Comparison of ENCODE assay signal across 11 cellular contexts in genomic region chr6:155628315-155628714, GRCh38.
DNase-seq lines count a peak whose midpoint lies in the region; ATAC-seq, FAIRE-seq and TF ChIP-seq lines count a peak whose summit lies in the region.
"Had no signal": no experiment of that assay in that cellular context is flagged by ENCODE, and none has a peak within 500 bp of the region (broad histone marks: within the 10 kb centered on the region; RNA-seq: fewer than 3 reads in every experiment).

No MANE protein-coding gene starts in this region.

- no peaks in the 10 kb centered on the region for H4K20me1 ChIP-seq in GM12878 (ENCODE audit: control insufficient read depth, insufficient read depth)

- no peak for TF ChIP-seq RAD21 in GM12878 (IDR thresholded peaks at IDR 0.05; ENCODE audit: insufficient read depth, low read depth, low read length)

- no peak for FAIRE-seq in GM12878 (lab: Jason Lieb, UNC)
- FAIRE-seq: endothelial cell of umbilical vein had no signal

- intact Hi-C loops in GM12878 (cut with micrococcal nuclease; ENCODE audit: unreplicated experiment) = no loop called here
- intact Hi-C loops in left cardiac atrium (cut with DNase I) = no loop called here

- WGBS in GM12878 (ENCODE audit: insufficient coverage, insufficient replicate concordance, low lambda C conversion rate, missing lambda C conversion rate) = 7% methylated on average over 7 of the region's 7 CpGs

- no peaks in the 10 kb centered on the region for H3K27me3 ChIP-seq in GM12878 (replicated peaks in 1 of 2; ENCODE audit: control insufficient read depth in 2 of 2, insufficient read depth in 2 of 2, low read length in 1 of 2)

- H3K27ac ChIP-seq in GM12878 (ENCODE audit: control insufficient read depth, insufficient read depth) = no peak overlapping the region
- H3K27ac ChIP-seq in substantia nigra (ENCODE audit: low read depth, low read length, poor library complexity, severe bottlenecking) = no peak overlapping the region

- no peak overlapping the region for H3K4me2 ChIP-seq in GM12878 (ENCODE audit: control insufficient read depth, insufficient read depth)

- H3K36me3 ChIP-seq in GM12878 (ENCODE audit: control insufficient read depth in 2 of 2, insufficient read depth in 2 of 2, low read length in 1 of 2) = no peaks in the 10 kb centered on the region

- DNase-seq in GM12865 (ENCODE audit: low read depth) = peak; percentile 40
- DNase-seq in GM12878 (ENCODE audit: low read depth, low spot score) = peak; percentile 8
- no peak for DNase-seq in left cardiac atrium
- DNase-seq in GF-D8 (lab: John Stamatoyannopoulos, UW) = no peak
- no peak for DNase-seq in substantia nigra (lab: John Stamatoyannopoulos, UW)
- DNase-seq: activated naive CD8-positive, alpha-beta T cell treated with anti-CD3 and anti-CD28 coated beads, Interleukin-2, amount 10 ng/mL, durations not matched to agents 7 days and 5 days; CD4-positive, alpha-beta T cell had no signal

- ATAC-seq in GM19455 (IDR thresholded peaks at IDR 0.05; ENCODE audit: unreplicated experiment) = peak; percentile 70
- peak; percentile 82 for ATAC-seq in HG03175 (IDR thresholded peaks at IDR 0.05; ENCODE audit: unreplicated experiment)
- ATAC-seq in GM12878 = peak; percentile 90
- ATAC-seq in left cardiac atrium = no peak
- no peak for ATAC-seq in GM19324 (IDR thresholded peaks at IDR 0.05; ENCODE audit: low FRiP score, unreplicated experiment)

- TF ChIP-seq CTCF in GM12865 (IDR thresholded peaks at IDR 0.05; ENCODE audit: insufficient read depth, low read depth, low read length, missing control alignments) = no peak
- no peak for TF ChIP-seq CTCF in GM12878 (IDR thresholded peaks at IDR 0.05 in 2 of 3, conservative IDR thresholded peaks at IDR 0.05 in 1 of 3; ENCODE audit: control insufficient read depth in 2 of 3, extremely low read depth in 1 of 3, insufficient read depth in 1 of 3, low read depth in 3 of 3, low read length in 3 of 3)

- H3K9me3 ChIP-seq in GM12878 (replicated peaks; ENCODE audit: control insufficient read depth, insufficient read depth, low read length) = no peaks in the 10 kb centered on the region

- no peaks in the 10 kb centered on the region for H3K79me2 ChIP-seq in GM12878 (ENCODE audit: control insufficient read depth, insufficient read depth, low read length)

- no peaks in the 10 kb centered on the region for H3K4me1 ChIP-seq in GM12878 (ENCODE audit: control insufficient read depth, insufficient read depth, low read length)

- SMC1A ChIA-PET in GM12878 (lab: Charles Lee; ENCODE audit: uncharacterized antibody, unreplicated experiment) = interaction anchor here (0.5 to 1.1 kb wide), 2 partner anchors 298 to 814 kb away, joined by 3 read pairs; no protein-coding TSS in a partner anchor

- H3K4me3 ChIP-seq in GM12865 (ENCODE audit: low read depth, low read length) = no peak overlapping the region
- no peak overlapping the region for H3K4me3 ChIP-seq in GM12878

- BruUV-seq in GM12878 (replicated peaks; lab: Mats Ljungman, UMichigan) = no TSS peak

- in situ Hi-C loops in GM12878 (cut with MboI) = no loop called here

- POLR2A ChIA-PET in GM12878 (lab: Charles Lee) = no interaction called here

- RAD21 ChIA-PET in GM12878 (lab: Charles Lee; ENCODE audit: unreplicated experiment) = no interaction called here

- no peak overlapping the region for H3K9ac ChIP-seq in GM12878 (ENCODE audit: control insufficient read depth, insufficient read depth, low read length)

- TF ChIP-seq POLR2A in GM12878 (IDR thresholded peaks at IDR 0.05; ENCODE audit: low read depth, low read length) = no peak

- CTCF ChIA-PET in GM12878 (lab: Yijun Ruan, JAX) = interaction anchor here (0.9 kb wide), 1 partner anchor 73 kb away, joined by 3 read pairs; no protein-coding TSS in a partner anchor

- H2AFZ ChIP-seq in GM12878 (ENCODE audit: control insufficient read depth, low read depth, low read length) = no peak overlapping the region

- TF ChIP-seq EP300 in GM12878 (IDR thresholded peaks at IDR 0.05; ENCODE audit: borderline replicate concordance in 1 of 2, control insufficient read depth in 1 of 2, low read depth in 2 of 2, low read length in 2 of 2) = no peak

TF ChIP-seq in GM12878, 131 proteins besides CTCF, POLR2A, EP300 and RAD21:
- TF ChIP-seq EZH2 (IDR thresholded peaks at IDR 0.05; ENCODE audit: borderline replicate concordance, control insufficient read depth, low read depth, low read length) (no peak), ZNF274 (IDR thresholded peaks at IDR 0.05; ENCODE audit: insufficient read depth, insufficient read length) (no peak), CBX3 (IDR thresholded peaks at IDR 0.05; ENCODE audit: borderline replicate concordance, low read depth) (no peak), PAX5 (IDR thresholded peaks at IDR 0.05; ENCODE audit: borderline replicate concordance, low read depth, low read length) (no peak), IKZF2 (IDR thresholded peaks at IDR 0.05) (0 out of 4 replicates have a peak, but pooled peaks of 1 of the 2 experiments have one; percentile 24), JUNB (IDR thresholded peaks at IDR 0.05) (peak; percentile 34; the same call in 1 of the 2 replicates), SPI1 (IDR thresholded peaks at IDR 0.05; ENCODE audit: borderline replicate concordance, insufficient read depth, low read depth, low read length) (peak; percentile 84), EGR1 (IDR thresholded peaks at IDR 0.05; ENCODE audit: borderline replicate concordance in 1 of 2, low read depth in 2 of 2, low read length in 2 of 2) (peak in 1 of 2 experiments; percentile 38; a peak in 1 of 3 replicates), SMC3 (IDR thresholded peaks at IDR 0.05; ENCODE audit: borderline replicate concordance, low read length) (no peak), KDM1A (IDR thresholded peaks at IDR 0.05; ENCODE audit: borderline replicate concordance) (no peak), FOS (IDR thresholded peaks at IDR 0.05; ENCODE audit: borderline replicate concordance, extremely low read depth, insufficient read length) (no peak)
- TF ChIP-seq, protein P1, sequence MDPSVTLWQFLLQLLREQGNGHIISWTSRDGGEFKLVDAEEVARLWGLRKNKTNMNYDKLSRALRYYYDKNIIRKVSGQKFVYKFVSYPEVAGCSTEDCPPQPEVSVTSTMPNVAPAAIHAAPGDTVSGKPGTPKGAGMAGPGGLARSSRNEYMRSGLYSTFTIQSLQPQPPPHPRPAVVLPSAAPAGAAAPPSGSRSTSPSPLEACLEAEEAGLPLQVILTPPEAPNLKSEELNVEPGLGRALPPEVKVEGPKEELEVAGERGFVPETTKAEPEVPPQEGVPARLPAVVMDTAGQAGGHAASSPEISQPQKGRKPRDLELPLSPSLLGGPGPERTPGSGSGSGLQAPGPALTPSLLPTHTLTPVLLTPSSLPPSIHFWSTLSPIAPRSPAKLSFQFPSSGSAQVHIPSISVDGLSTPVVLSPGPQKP (IDR thresholded peaks at IDR 0.05; ENCODE audit: low read depth, low read length) = no peak

Comparison
In these comparisons a context has a peak if more than half of its experiments do, and no peak if none do; other contexts are left out.
1. DNase-seq: peak in GM12865 (single experiment) and GM12878 (single experiment); none in left cardiac atrium (single experiment), GF-D8 (single experiment) and substantia nigra (0 of 49).
2. ATAC-seq: peak in GM19455 (single experiment), HG03175 (single experiment) and GM12878 (single experiment); none in left cardiac atrium (0 of 2) and GM19324 (single experiment).